In genomic region chr20:12835999-12836398, GRCh38 we compare ENCODE assay signal across 23 cellular contexts.
"Had no signal": no experiment of that assay in that cellular context is flagged by ENCODE, and none has a peak within 500 bp of the region (broad histone marks: within the 10 kb centered on the region; RNA-seq: fewer than 3 reads in every experiment).

No MANE protein-coding gene starts in this region.

- H3K36me3 ChIP-seq: breast epithelium, colonic mucosa, heart left ventricle, left ventricle myocardium inferior, neutrophil, ovary, right atrium auricular region, thoracic aorta, upper lobe of left lung had no signal

- H3K4me1 ChIP-seq: breast epithelium, colonic mucosa, heart left ventricle, left ventricle myocardium inferior, psoas muscle, right atrium auricular region, upper lobe of left lung had no signal

- DNase-seq: activated CD4-positive, alpha-beta T cell treated with anti-CD3 and anti-CD28 coated beads for 4 hours; activated CD4-positive, alpha-beta T cell treated with anti-CD3 and anti-CD28 coated beads, Interleukin-2, amount 50 U/mL, for 48 hours; activated CD4-positive, CD25-positive, alpha-beta regulatory T cell; activated CD8-positive, alpha-beta memory T cell treated with anti-CD3 and anti-CD28 coated beads, Interleukin-2, amount 50 U/mL, for 48 hours; activated naive CD4-positive, alpha-beta T cell; activated T-cell treated with anti-CD3 and anti-CD28 coated beads, Interleukin-2, amount 50 U/mL, for 4 hours; colonic mucosa; dorsolateral prefrontal cortex; effector memory CD8-positive, alpha-beta T cell; heart left ventricle; immature natural killer cell; kidney glomerular epithelial cell; left ventricle myocardium inferior; ovary; psoas muscle; stimulated activated CD4-positive, alpha-beta T cell treated with anti-CD3 and anti-CD28 coated beads, Interleukin-4, amount 100 ng/mL, for 24 hours; stimulated activated naive CD4-positive, alpha-beta T cell treated with Interleukin-2 at 50 U/mL for 16 hours; T-helper 17 cell; upper lobe of left lung had no signal

- H3K9me3 ChIP-seq: breast epithelium, colonic mucosa, heart left ventricle, left ventricle myocardium inferior, neutrophil, ovary, psoas muscle, right atrium auricular region, thoracic aorta, upper lobe of left lung had no signal

- H3K4me3 ChIP-seq: breast epithelium, colonic mucosa, dorsolateral prefrontal cortex, heart left ventricle, left ventricle myocardium inferior, ovary, psoas muscle, right atrium auricular region, thoracic aorta, upper lobe of left lung had no signal

- H3K27ac ChIP-seq: breast epithelium, colonic mucosa, dorsolateral prefrontal cortex, heart left ventricle, left ventricle myocardium inferior, neutrophil, ovary, psoas muscle, right atrium auricular region, thoracic aorta, upper lobe of left lung had no signal

- H3K27me3 ChIP-seq: breast epithelium, colonic mucosa, heart left ventricle, neutrophil, ovary, right atrium auricular region, upper lobe of left lung had no signal

- ATAC-seq: activated T-cell treated with anti-CD3 and anti-CD28 coated beads, Interleukin-2, amount 50 U/mL, for 4 hours; effector memory CD8-positive, alpha-beta T cell; heart left ventricle; psoas muscle; T-helper 17 cell had no signal
